In the genomic region with DNA sequence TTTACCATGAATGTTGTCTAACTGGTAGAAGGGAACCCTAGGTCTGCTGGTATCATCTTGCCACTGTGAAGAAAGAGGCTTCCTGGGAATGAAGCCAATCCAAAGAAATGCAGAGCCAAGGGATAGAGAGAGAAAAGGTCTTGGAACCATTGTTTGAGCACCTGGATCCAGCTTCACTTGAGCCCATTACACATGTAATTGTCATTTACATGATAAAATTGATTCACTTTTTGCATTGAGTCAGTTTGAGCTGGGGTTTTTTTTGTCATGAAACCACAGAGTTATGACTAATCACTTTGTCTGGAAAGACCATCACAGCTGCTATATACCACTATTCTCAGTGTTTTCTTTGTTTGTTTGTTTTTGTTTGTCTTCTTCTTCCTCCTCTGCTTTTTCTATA, we compare ENCODE assay signal across 21 cellular contexts.
DNase-seq lines count a peak whose midpoint lies in the region; ATAC-seq and TF ChIP-seq lines count a peak whose summit lies in the region.
"Had no signal": no experiment of that assay in that cellular context is flagged by ENCODE, and none has a peak within 500 bp of the region (broad histone marks: within the 10 kb centered on the region; RNA-seq: fewer than 3 reads in every experiment).

No MANE protein-coding gene starts in this region.

- no peak overlapping the region for H3K4me2 ChIP-seq in mammary epithelial cell (ENCODE audit: insufficient read depth, low read depth, low read length)
- H3K4me2 ChIP-seq: A549 had no signal

- H3K9me3 ChIP-seq in mammary epithelial cell (replicated peaks; ENCODE audit: insufficient read depth, low read length), result no peaks in the 10 kb centered on the region
- H3K9me3 ChIP-seq: A549 had no signal

- no peak for TF ChIP-seq CTCF in mammary epithelial cell (conservative IDR thresholded peaks at IDR 0.05 in 1 of 2, IDR thresholded peaks at IDR 0.05 in 1 of 2; ENCODE audit: extremely low read depth in 1 of 2, insufficient read depth in 1 of 2, low read depth in 1 of 2, low read length in 2 of 2)

- H2AFZ ChIP-seq in mammary epithelial cell (ENCODE audit: low read depth, low read length), result no peak overlapping the region

- no peak overlapping the region for H3K9ac ChIP-seq in mammary epithelial cell (ENCODE audit: insufficient read depth, low read length)

- no peaks in the 10 kb centered on the region for H3K79me2 ChIP-seq in mammary epithelial cell (ENCODE audit: insufficient read depth, low read length)

- no peaks in the 10 kb centered on the region for H3K4me1 ChIP-seq in mammary epithelial cell (ENCODE audit: insufficient read depth, low read length)
- H3K4me1 ChIP-seq: A549 had no signal

- H3K36me3 ChIP-seq in mammary epithelial cell (ENCODE audit: insufficient read depth, low read length), result no peaks in the 10 kb centered on the region

- no peaks in the 10 kb centered on the region for H3K27me3 ChIP-seq in mammary epithelial cell (ENCODE audit: insufficient read depth, low read length)

- no peak overlapping the region for H3K4me3 ChIP-seq in mammary epithelial cell (replicated peaks in 1 of 3; ENCODE audit: insufficient read depth in 1 of 3, low read depth in 2 of 3, low read length in 3 of 3)
- H3K4me3 ChIP-seq: A549 had no signal

- CTCF ChIA-PET in mammary epithelial cell (lab: Charles Lee; ENCODE audit: low non-redundant PET), result no interaction called here

- BruUV-seq in mammary epithelial cell (replicated peaks; lab: Mats Ljungman, UMichigan), result no TSS peak

- ATAC-seq in left lobe of liver (peak; percentile 84), GM18498 (IDR thresholded peaks at IDR 0.05; ENCODE audit: unreplicated experiment) (no peak), left colon (no peak)
- ATAC-seq: A549 had no signal

- in situ Hi-C loops in mammary epithelial cell (cut with MboI; ENCODE audit: low sequenced_read_pairs in 2 of 2), result no loop called here

- dilution Hi-C loops in mammary epithelial cell (cut with HindIII; ENCODE audit: low sequenced_read_pairs), result no loop called here

- intact Hi-C loops in mammary epithelial cell (cut with micrococcal nuclease), result no loop called here
- intact Hi-C loops in left colon (cut with DNase I, micrococcal nuclease), result no loop called here

- peak; percentile 24 for DNase-seq in HT1080 (ENCODE audit: low read depth)
- DNase-seq in NCI-H774 (lab: John Stamatoyannopoulos, UW), result peak; percentile 2
- DNase-seq in mammary epithelial cell, result peak; percentile 1
- DNase-seq in left lobe of liver (ENCODE audit: low spot score), result no peak
- DNase-seq in COLO668 (lab: John Stamatoyannopoulos, UW; ENCODE audit: unreplicated experiment), result no peak
- DNase-seq in left colon, result no peak
- DNase-seq in inferior parietal cortex (ENCODE audit: extremely low spot score), result no peak
- DNase-seq: CD4-positive, alpha-beta T cell; DMS53; MM.1S; NCI-H1092 treated with DMSO at 0.1 percent for 48 hours; NCI-H146; NCI-H2029 treated with DMSO at 0.1 percent for 48 hours; NCI-H2171 treated with DMSO at 0.1 percent for 48 hours; NCI-H446; NCI-H526 treated with DMSO at 0.1 percent for 48 hours; NK-92 treated with Interleukin-12 subunit alpha and Interleukin-12 subunit beta, amount 100 ng/mL, for 24 hours; RPMI8226; SIG-M5 had no signal

- no peaks in the 10 kb centered on the region for H4K20me1 ChIP-seq in mammary epithelial cell (ENCODE audit: insufficient read depth, low read length)

- no peak overlapping the region for H3K27ac ChIP-seq in mammary epithelial cell (ENCODE audit: insufficient read depth, low read depth, low read length)
- H3K27ac ChIP-seq: A549 had no signal

Comparison
In these comparisons a context has a peak if more than half of its experiments do, and no peak if none do; other contexts are left out.
1. DNase-seq: peak in HT1080 (single experiment), NCI-H774 (single experiment) and mammary epithelial cell (single experiment); none in left lobe of liver (single experiment), COLO668 (single experiment), left colon (0 of 2) and inferior parietal cortex (single experiment).